In the genomic region with DNA sequence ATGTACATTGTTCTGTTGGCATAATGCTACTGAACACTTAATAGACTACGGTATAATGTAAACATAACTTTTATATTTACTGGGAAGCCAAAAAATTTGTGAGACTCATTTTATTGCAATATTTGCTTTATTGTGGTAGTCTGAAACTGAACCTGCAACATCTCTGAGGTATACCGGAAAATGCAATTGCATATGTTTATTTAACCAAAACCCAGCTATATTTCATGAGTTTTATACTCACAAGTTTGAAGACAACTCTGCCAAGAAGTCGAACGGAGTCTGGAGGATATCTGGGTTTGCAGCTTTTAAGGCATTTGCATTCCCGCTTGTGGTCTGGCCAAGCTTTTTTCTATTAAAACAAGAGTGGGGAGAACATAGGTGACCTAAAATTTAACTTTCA, we compare ENCODE assay signal across 35 cellular contexts.
"Had no signal": no experiment of that assay in that cellular context is flagged by ENCODE, and none has a peak within 500 bp of the region (broad histone marks: within the 10 kb centered on the region; RNA-seq: fewer than 3 reads in every experiment).

No MANE protein-coding gene starts in this region.

- H3K27me3 ChIP-seq: body of pancreas, brain microvascular endothelial cell, breast epithelium had no signal

- H3K4me3 Mint-ChIP-seq: activated B cell treated with CpG ODN at 0.5 μM for 24 hours; activated CD4-positive, alpha-beta memory T cell treated with anti-CD3 and anti-CD28 coated beads for 36 hours; activated CD4-positive, alpha-beta T cell treated with anti-CD3 and anti-CD28 coated beads, Interleukin-2, amount 10 ng/mL, durations not matched to agents 24 days and 14 days; activated CD8-positive, alpha-beta T cell treated with anti-CD3 and anti-CD28 coated beads for 36 hours; activated naive CD4-positive, alpha-beta T cell treated with anti-CD3 and anti-CD28 coated beads, Interleukin-2, amount 10 ng/mL, durations not matched to agents 7 days and 5 days; activated naive CD4-positive, alpha-beta T cell treated with anti-CD3 and anti-CD28 coated beads, Interleukin-2, amount 50 U/mL, for 24 hours; activated naive CD8-positive, alpha-beta T cell; activated naive CD8-positive, alpha-beta T cell treated with anti-CD3 and anti-CD28 coated beads, Interleukin-2, amount 10 ng/mL, durations not matched to agents 7 days and 5 days; activated naive CD8-positive, alpha-beta T cell treated with anti-CD3 and anti-CD28 coated beads, Interleukin-2, amount 50 U/mL, for 24 hours; activated T-cell treated with anti-CD3 and anti-CD28 coated beads, Interleukin-2, amount 50 U/mL, for 4 hours; T-helper 1 cell treated with Interleukin-12 subunit alpha and Interleukin-12 subunit beta and Interleukin-4 antibody, amounts not matched to agents 30 μg/mL and 1 μg/mL, for 36 hours; T-helper 2 cell treated with Interferon-gamma antibody and Interleukin-4, amounts not matched to agents 5 μg/mL and 100 μg/mL, for 36 hours had no signal

- H3K4me1 ChIP-seq: body of pancreas, breast epithelium had no signal

- H3K27ac ChIP-seq: body of pancreas, brain microvascular endothelial cell, breast epithelium, VCaP had no signal

- DNase-seq: activated B cell treated with CpG ODN at 0.5 μM for 24 hours; activated CD4-positive, alpha-beta memory T cell treated with anti-CD3 and anti-CD28 coated beads for 36 hours; activated CD4-positive, alpha-beta T cell treated with anti-CD3 and anti-CD28 coated beads for 4 hours; activated CD4-positive, alpha-beta T cell treated with anti-CD3 and anti-CD28 coated beads, Interleukin-2, amount 10 ng/mL, durations not matched to agents 24 days and 14 days; activated CD4-positive, alpha-beta T cell treated with anti-CD3 and anti-CD28 coated beads, Interleukin-2, amount 50 U/mL, for 1 hour; activated CD4-positive, alpha-beta T cell treated with anti-CD3 and anti-CD28 coated beads, Interleukin-2, amount 50 U/mL, for 4 hours; activated CD4-positive, CD25-positive, alpha-beta regulatory T cell treated with anti-CD3 and anti-CD28 coated beads, Interleukin-2, amount 50 U/mL, for 72 hours; activated CD8-positive, alpha-beta memory T cell treated with anti-CD3 and anti-CD28 coated beads, Interleukin-2, amount 50 U/mL, for 4 hours; activated CD8-positive, alpha-beta T cell treated with anti-CD3 and anti-CD28 coated beads for 36 hours; activated effector memory CD4-positive, alpha-beta T cell treated with Interleukin-2 at 50 U/mL for 16 hours; activated gamma-delta T cell; activated naive CD4-positive, alpha-beta T cell treated with anti-CD3 and anti-CD28 coated beads, Interleukin-2, amount 10 ng/mL, durations not matched to agents 7 days and 5 days; activated naive CD4-positive, alpha-beta T cell treated with Interleukin-2 at 50 U/mL for 16 hours; activated naive CD8-positive, alpha-beta T cell treated with anti-CD3 and anti-CD28 coated beads, Interleukin-2, amount 10 ng/mL, durations not matched to agents 7 days and 5 days; activated naive CD8-positive, alpha-beta T cell treated with anti-CD3 and anti-CD28 coated beads, Interleukin-2, amount 50 U/mL, for 24 hours; activated T-cell treated with anti-CD3 and anti-CD28 coated beads for 4 hours; activated T-cell treated with anti-CD3 and anti-CD28 coated beads, Interleukin-2, amount 50 U/mL, for 1 hour; activated T-cell treated with anti-CD3 and anti-CD28 coated beads, Interleukin-2, amount 50 U/mL, for 4 hours; amniotic stem cell; aorta; body of pancreas; brain microvascular endothelial cell; central memory CD4-positive, alpha-beta T cell; T-helper 1 cell; T-helper 2 cell; T-helper 9 cell had no signal

- H3K9me3 ChIP-seq: body of pancreas, breast epithelium had no signal

- ATAC-seq: activated CD8-positive, alpha-beta T cell treated with anti-CD3 and anti-CD28 coated beads for 36 hours; activated naive CD8-positive, alpha-beta T cell treated with anti-CD3 and anti-CD28 coated beads, Interleukin-2, amount 50 U/mL, for 24 hours; activated T-cell treated with anti-CD3 and anti-CD28 coated beads, Interleukin-2, amount 50 U/mL, for 4 hours; body of pancreas had no signal

- H3K36me3 ChIP-seq: brain microvascular endothelial cell, breast epithelium had no signal

- H3K9me3 Mint-ChIP-seq: activated B cell treated with CpG ODN at 0.5 μM for 24 hours; activated CD4-positive, alpha-beta T cell treated with anti-CD3 and anti-CD28 coated beads, Interleukin-2, amount 10 ng/mL, durations not matched to agents 24 days and 14 days; activated naive CD4-positive, alpha-beta T cell treated with anti-CD3 and anti-CD28 coated beads, Interleukin-2, amount 10 ng/mL, durations not matched to agents 7 days and 5 days; activated T-helper 2 cell treated with anti-CD3 and anti-CD28 coated beads, Interferon-gamma antibody, Interleukin-2, Interleukin-4, amounts not matched to agents 10 μg/mL and 5 μg/mL and 100 μg/mL, durations not matched to agents 14 hours and 24 hours and 36 hours; T-helper 1 cell treated with Interleukin-12 subunit alpha and Interleukin-12 subunit beta and Interleukin-4 antibody, amounts not matched to agents 30 μg/mL and 1 μg/mL, for 36 hours; T-helper 2 cell treated with Interferon-gamma antibody and Interleukin-4, amounts not matched to agents 5 μg/mL and 100 μg/mL, for 36 hours had no signal

- H3K27me3 Mint-ChIP-seq: activated B cell treated with CpG ODN at 0.5 μM for 24 hours; activated CD4-positive, alpha-beta memory T cell treated with anti-CD3 and anti-CD28 coated beads for 36 hours; activated CD4-positive, alpha-beta T cell treated with anti-CD3 and anti-CD28 coated beads, Interleukin-2, amount 10 ng/mL, durations not matched to agents 24 days and 14 days; activated CD8-positive, alpha-beta T cell treated with anti-CD3 and anti-CD28 coated beads for 36 hours; activated naive CD4-positive, alpha-beta T cell treated with anti-CD3 and anti-CD28 coated beads, Interleukin-2, amount 10 ng/mL, durations not matched to agents 7 days and 5 days; activated naive CD4-positive, alpha-beta T cell treated with anti-CD3 and anti-CD28 coated beads, Interleukin-2, amount 50 U/mL, for 24 hours; activated naive CD8-positive, alpha-beta T cell; activated naive CD8-positive, alpha-beta T cell treated with anti-CD3 and anti-CD28 coated beads, Interleukin-2, amount 10 ng/mL, durations not matched to agents 7 days and 5 days; activated naive CD8-positive, alpha-beta T cell treated with anti-CD3 and anti-CD28 coated beads, Interleukin-2, amount 50 U/mL, for 24 hours had no signal

- H3K4me1 Mint-ChIP-seq: activated naive CD4-positive, alpha-beta T cell treated with anti-CD3 and anti-CD28 coated beads, Interleukin-2, amount 10 ng/mL, durations not matched to agents 7 days and 5 days had no signal

- H3K27ac Mint-ChIP-seq: activated B cell treated with CpG ODN at 0.5 μM for 24 hours; activated CD4-positive, alpha-beta memory T cell treated with anti-CD3 and anti-CD28 coated beads for 36 hours; activated CD4-positive, alpha-beta T cell treated with anti-CD3 and anti-CD28 coated beads, Interleukin-2, amount 10 ng/mL, durations not matched to agents 24 days and 14 days; activated CD8-positive, alpha-beta T cell treated with anti-CD3 and anti-CD28 coated beads for 36 hours; activated naive CD4-positive, alpha-beta T cell treated with anti-CD3 and anti-CD28 coated beads, Interleukin-2, amount 10 ng/mL, durations not matched to agents 7 days and 5 days; activated naive CD4-positive, alpha-beta T cell treated with anti-CD3 and anti-CD28 coated beads, Interleukin-2, amount 50 U/mL, for 24 hours; activated naive CD8-positive, alpha-beta T cell; activated naive CD8-positive, alpha-beta T cell treated with anti-CD3 and anti-CD28 coated beads, Interleukin-2, amount 10 ng/mL, durations not matched to agents 7 days and 5 days; activated naive CD8-positive, alpha-beta T cell treated with anti-CD3 and anti-CD28 coated beads, Interleukin-2, amount 50 U/mL, for 24 hours; activated T-helper 2 cell treated with anti-CD3 and anti-CD28 coated beads, Interferon-gamma antibody, Interleukin-2, Interleukin-4, amounts not matched to agents 10 μg/mL and 5 μg/mL and 100 μg/mL, durations not matched to agents 14 hours and 24 hours and 36 hours; T-helper 1 cell treated with Interleukin-12 subunit alpha and Interleukin-12 subunit beta and Interleukin-4 antibody, amounts not matched to agents 30 μg/mL and 1 μg/mL, for 36 hours; T-helper 2 cell treated with Interferon-gamma antibody and Interleukin-4, amounts not matched to agents 5 μg/mL and 100 μg/mL, for 36 hours had no signal

- H3K4me3 ChIP-seq: body of pancreas, breast epithelium had no signal

- FAIRE-seq: colon, TTC549 had no signal
